Comparison of ENCODE assay signal across 11 cellular contexts in the genomic region with DNA sequence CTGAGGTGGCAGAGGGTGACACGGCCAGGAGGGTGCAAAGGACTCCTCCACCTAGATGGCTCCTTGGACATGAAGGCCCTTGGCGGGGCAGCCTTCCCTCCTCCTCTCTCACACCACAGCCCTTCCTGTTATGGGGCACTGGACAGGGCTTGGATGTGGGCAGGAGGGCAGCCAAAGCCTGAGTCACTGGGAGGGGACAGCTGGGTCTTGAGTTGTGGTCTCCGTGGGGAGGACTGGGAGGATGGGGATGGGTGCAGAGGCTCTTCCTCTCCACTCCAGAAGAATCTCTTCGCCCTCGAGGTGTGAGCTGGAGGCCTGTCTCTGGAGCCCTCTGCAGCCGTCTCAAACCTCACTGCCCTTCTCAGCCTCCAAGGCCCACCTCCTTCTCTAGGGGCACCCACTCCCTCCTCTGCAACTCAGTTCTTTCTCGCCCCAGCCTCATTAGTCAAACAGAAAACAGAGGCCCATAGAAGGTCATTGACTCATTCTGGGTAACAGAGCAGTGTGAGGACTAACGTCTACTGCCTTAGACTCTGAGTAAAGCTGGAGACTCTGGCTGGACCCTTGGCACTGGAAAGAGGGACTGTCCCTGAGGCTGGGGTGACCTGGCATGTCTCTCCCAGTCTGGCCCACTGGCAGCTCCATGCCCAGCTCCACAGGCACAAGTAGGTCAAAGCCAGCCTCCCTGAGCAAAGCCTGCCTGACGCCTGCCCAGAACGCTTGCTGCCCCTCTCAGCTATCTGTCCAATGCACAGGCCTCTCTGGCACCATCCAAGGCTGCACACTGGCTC. TPM values are rescaled to one million over a fixed set of nuclear protein-coding genes. Genes with fewer than 3 reads are reported as not detected.
DNase-seq lines count a peak whose midpoint lies in the region; ATAC-seq, FAIRE-seq and TF ChIP-seq lines count a peak whose summit lies in the region.
"Had no signal": no experiment of that assay in that cellular context is flagged by ENCODE, and none has a peak within 500 bp of the region (broad histone marks: within the 10 kb centered on the region; RNA-seq: fewer than 3 reads in every experiment).

No MANE protein-coding gene starts in this region.

- no peak overlapping the region for H3K4ac ChIP-seq in trophoblast cell (ENCODE audit: low read depth, low read length)

- in situ Hi-C loops in G401 (cut with HindIII; ENCODE audit: low sequenced_read_pairs): no loop called here

- H3K27me3 ChIP-seq in bronchial epithelial cell (ENCODE audit: control insufficient read depth, insufficient read depth, low read length) (peaks cover 2% of the 10 kb centered on the region), trophoblast cell (ENCODE audit: insufficient read depth, low read length) (no peaks in the 10 kb centered on the region)
- H3K27me3 ChIP-seq: left lung, vagina had no signal

- peak; percentile 86 for DNase-seq in G401 (ENCODE audit: low spot score)
- peak; percentile 4 for DNase-seq in bronchial epithelial cell (ENCODE audit: low read depth)
- no peak for DNase-seq in trophoblast cell
- no peak for DNase-seq in HuH-7 (ENCODE audit: low spot score)
- DNase-seq in erythroblast (lab: John Stamatoyannopoulos, UW): no peak
- DNase-seq in GF-D8 (lab: John Stamatoyannopoulos, UW): no peak
- DNase-seq: left lung, SHP77 had no signal

- no peak overlapping the region for H3K9ac ChIP-seq in trophoblast cell (ENCODE audit: low read length)

- H2AFZ ChIP-seq in trophoblast cell (ENCODE audit: insufficient read depth, low read length, poor library complexity): no peak overlapping the region

- H4K91ac ChIP-seq in trophoblast cell (ENCODE audit: low read depth, low read length): peak overlapping the region; percentile 80

- peak overlapping the region; percentile 93 for H2BK120ac ChIP-seq in trophoblast cell (ENCODE audit: insufficient read depth, low read length, poor library complexity)

- peak overlapping the region; percentile 24 for H3K18ac ChIP-seq in trophoblast cell (ENCODE audit: low read length)

- TF ChIP-seq CTCF in bronchial epithelial cell (IDR thresholded peaks at IDR 0.05; ENCODE audit: insufficient read depth, low read length, severe bottlenecking): no peak

- H2AK5ac ChIP-seq in trophoblast cell (ENCODE audit: low read length): peak overlapping the region; percentile 76

- no peak overlapping the region for H3K4me3 ChIP-seq in bronchial epithelial cell (ENCODE audit: low read depth, low read length)
- H3K4me3 ChIP-seq in trophoblast cell (ENCODE audit: low read depth, low read length): no peak overlapping the region
- H3K4me3 ChIP-seq: left lung, vagina had no signal

- FAIRE-seq in bronchial epithelial cell (lab: Jason Lieb, UNC): no peak

- no peak overlapping the region for H4K12ac ChIP-seq in trophoblast cell (ENCODE audit: low read depth, low read length)

- H3K79me2 ChIP-seq in trophoblast cell (ENCODE audit: control insufficient read depth, insufficient read depth, low read length, poor library complexity): no peaks in the 10 kb centered on the region

- H2BK12ac ChIP-seq in trophoblast cell (ENCODE audit: low read length): peak overlapping the region; percentile 51

- ATAC-seq in HG03442 (IDR thresholded peaks at IDR 0.05; ENCODE audit: unreplicated experiment) (peak; percentile 70), HG03159 (IDR thresholded peaks at IDR 0.05; ENCODE audit: unreplicated experiment) (no peak)
- ATAC-seq: left lung had no signal

- H3K9me3 ChIP-seq in trophoblast cell (ENCODE audit: insufficient read depth, low read depth, low read length): peaks cover 3% of the 10 kb centered on the region
- H3K9me3 ChIP-seq: left lung, vagina had no signal

- peak overlapping the region; percentile 27 for H2BK5ac ChIP-seq in trophoblast cell (ENCODE audit: low read depth, low read length, poor library complexity)

- H3K36me3 ChIP-seq in bronchial epithelial cell (ENCODE audit: control insufficient read depth, insufficient read depth, low read length): no peaks in the 10 kb centered on the region
- no peaks in the 10 kb centered on the region for H3K36me3 ChIP-seq in trophoblast cell (ENCODE audit: control insufficient read depth in 1 of 2, insufficient read depth in 2 of 2, low read length in 2 of 2)
- H3K36me3 ChIP-seq: left lung, vagina had no signal

- no peak overlapping the region for H3K23ac ChIP-seq in trophoblast cell (ENCODE audit: low read length)

- H3K4me2 ChIP-seq in trophoblast cell (ENCODE audit: low read length): no peak overlapping the region

- TF ChIP-seq POLR2A in erythroblast (IDR thresholded peaks at IDR 0.05; ENCODE audit: low read length): no peak

- WGBS in trophoblast cell (ENCODE audit: extremely low coverage, insufficient coverage, insufficient read length): no CpG with 5 or more reads among the region's 10 CpGs

- peak overlapping the region; percentile 38 for H3K14ac ChIP-seq in trophoblast cell (ENCODE audit: low read length)

- peaks cover 14% of the 10 kb centered on the region for H3K79me1 ChIP-seq in trophoblast cell (ENCODE audit: low read length)

- H3K27ac ChIP-seq in trophoblast cell (ENCODE audit: low read depth, low read length): no peak overlapping the region
- H3K27ac ChIP-seq: left lung, vagina had no signal

- no peak overlapping the region for H4K8ac ChIP-seq in trophoblast cell (ENCODE audit: low read depth, low read length)

- peaks cover 37 to 58% of the 10 kb centered on the region in 2 experiments for H3K4me1 ChIP-seq in trophoblast cell (ENCODE audit: control insufficient read depth in 1 of 2, insufficient read depth in 2 of 2, low read length in 2 of 2)

RNA-seq across cellular contexts. Expression of a gene that starts 47.5 kb away (rescaled TPM):
- 1.3 and 12.7 TPM in 2 replicates for total RNA-seq in G401 (2014; rRNA removed; shearing (Covaris generic))
- 2.9 TPM in 2 replicates for total RNA-seq in bronchial epithelial cell
- polyA plus RNA-seq in trophoblast cell (2013): 41.5 and 45.5 TPM in 2 replicates

Comparison
In these comparisons a context has a peak if more than half of its experiments do, and no peak if none do; other contexts are left out.
1. DNase-seq: peak in G401 (single experiment) and bronchial epithelial cell (single experiment); none in trophoblast cell (0 of 2), HuH-7 (single experiment), erythroblast (0 of 2) and GF-D8 (single experiment).